13 cellular contexts compared by ENCODE assay signal in genomic region chr20:20503788-20504528, GRCh38.
A peak's percentile ranks its signal among the peaks of the same experiment; 100 is the strongest.
DNase-seq lines count a peak whose midpoint lies in the region; ATAC-seq and TF ChIP-seq lines count a peak whose summit lies in the region.
"Had no signal": no experiment of that assay in that cellular context is flagged by ENCODE, and none has a peak within 500 bp of the region (broad histone marks: within the 10 kb centered on the region; RNA-seq: fewer than 3 reads in every experiment).

No MANE protein-coding gene starts in this region.

- WGBS in testis, 2 donors, result 93 to 95% methylated on average over 6 of the region's 6 CpGs

- CTCF ChIA-PET in RWPE1 (lab: Yijun Ruan, JAX), result no interaction called here

- no peak for DNase-seq in activated T-cell treated with anti-CD3 and anti-CD28 coated beads, Interleukin-2, amount 50 U/mL, for 24 hours
- DNase-seq in activated T-cell treated with anti-CD3 and anti-CD28 coated beads, Interleukin-2, amount 50 U/mL, for 1 hour, result no peak
- DNase-seq in RWPE1 (ENCODE audit: low spot score), result peak; percentile 19
- no peak for DNase-seq in left lung
- no peak for DNase-seq in NCI-H1436 treated with DMSO at 0.1 percent for 48 hours (lab: John Stamatoyannopoulos, UW)
- no peak for DNase-seq in testis
- DNase-seq: C1 segment of cervical spinal cord; CD4-positive, alpha-beta T cell; DMS79; GOT3; H9 had no signal

- H3K36me3 ChIP-seq in left lung (peaks cover 0 to 84% of the 10 kb centered on the region in 2 donors), testis (ENCODE audit: low read depth, missing control alignments) (no peaks in the 10 kb centered on the region)

- H3K4me1 ChIP-seq in left lung (no peaks in the 10 kb centered on the region), testis (no peaks in the 10 kb centered on the region)

- H3K9me3 Mint-ChIP-seq in activated T-cell treated with anti-CD3 and anti-CD28 coated beads, Interleukin-2, amount 50 U/mL, for 24 hours, result no peaks in the 10 kb centered on the region
- H3K9me3 Mint-ChIP-seq: CD4-positive, alpha-beta T cell; H9 had no signal

- H3K27ac ChIP-seq in RWPE1, result no peak overlapping the region
- H3K27ac ChIP-seq in left lung, result no peak overlapping the region
- no peak overlapping the region for H3K27ac ChIP-seq in testis

- H3K9me3 ChIP-seq in left lung (no peaks in the 10 kb centered on the region), testis (no peaks in the 10 kb centered on the region)

- H3K4me1 Mint-ChIP-seq in activated T-cell treated with anti-CD3 and anti-CD28 coated beads, Interleukin-2, amount 50 U/mL, for 24 hours (ENCODE audit: low read depth), result peaks cover 37% of the 10 kb centered on the region

- H3K27ac Mint-ChIP-seq in activated T-cell treated with anti-CD3 and anti-CD28 coated beads, Interleukin-2, amount 50 U/mL, for 24 hours, result peak overlapping the region; percentile 52
- H3K27ac Mint-ChIP-seq: B cell; CD4-positive, alpha-beta T cell; H9 had no signal

- no peak overlapping the region for H3K4me3 Mint-ChIP-seq in activated T-cell treated with anti-CD3 and anti-CD28 coated beads, Interleukin-2, amount 50 U/mL, for 24 hours
- H3K4me3 Mint-ChIP-seq: B cell; CD4-positive, alpha-beta T cell; H9 had no signal

- POLR2A ChIA-PET in RWPE1 (lab: Yijun Ruan, JAX; ENCODE audit: low non-redundant PET), result no interaction called here

- peaks cover 78% of the 10 kb centered on the region for H3K36me3 Mint-ChIP-seq in activated T-cell treated with anti-CD3 and anti-CD28 coated beads, Interleukin-2, amount 50 U/mL, for 24 hours (ENCODE audit: low read depth)

- H3K27me3 Mint-ChIP-seq in activated T-cell treated with anti-CD3 and anti-CD28 coated beads, Interleukin-2, amount 50 U/mL, for 24 hours, result no peaks in the 10 kb centered on the region
- H3K27me3 Mint-ChIP-seq: B cell; CD4-positive, alpha-beta T cell had no signal

- ATAC-seq in GM18861 (IDR thresholded peaks at IDR 0.05; ENCODE audit: unreplicated experiment) (peak; percentile 53), left lung (peak; percentile 70)

- no peak for TF ChIP-seq POLR2A in testis (IDR thresholded peaks at IDR 0.05)

- intact Hi-C loops in left lung (cut with DNase I) (no loop called here), testis (cut with DNase I; ENCODE audit: low total_unique reads) (no loop called here)

- H3K4me3 ChIP-seq in left lung (no peak overlapping the region), testis (no peak overlapping the region)

- TF ChIP-seq CTCF in RWPE1 (conservative IDR thresholded peaks at IDR 0.05; ENCODE audit: low read depth) (no peak), left lung (IDR thresholded peaks at IDR 0.05) (no peak), testis (IDR thresholded peaks at IDR 0.05) (no peak)

- H3K27me3 ChIP-seq in left lung (no peaks in the 10 kb centered on the region), testis (no peaks in the 10 kb centered on the region)
